14 cellular contexts compared by ENCODE assay signal in genomic region chr11:61218306-61218705, GRCh38. TPM values are rescaled to one million over a fixed set of nuclear protein-coding genes. Genes with fewer than 3 reads are reported as not detected.
"Had no signal": no experiment of that assay in that cellular context is flagged by ENCODE, and none has a peak within 500 bp of the region (broad histone marks: within the 10 kb centered on the region; RNA-seq: fewer than 3 reads in every experiment).

No MANE protein-coding gene starts in this region.

RNA-seq across cellular contexts. Expression of gene PGA4, which starts 3.8 kb away (rescaled TPM):
- total RNA-seq: activated B cell treated with CpG ODN at 0.5 μM for 24 hours; activated CD4-positive, alpha-beta memory T cell treated with anti-CD3 and anti-CD28 coated beads for 36 hours; activated CD4-positive, alpha-beta memory T cell treated with anti-CD3 and anti-CD28 coated beads, Interleukin-2, amount 10 ng/mL, durations not matched to agents 7 days and 5 days; activated CD4-positive, alpha-beta T cell treated with anti-CD3 and anti-CD28 coated beads, Interleukin-2, amount 10 ng/mL, durations not matched to agents 24 days and 14 days; activated CD4-positive, alpha-beta T cell treated with anti-CD3 and anti-CD28 coated beads, Interleukin-2, amount 10 ng/mL, durations not matched to agents 7 days and 5 days; activated CD8-positive, alpha-beta memory T cell treated with anti-CD3 and anti-CD28 coated beads for 36 hours; activated CD8-positive, alpha-beta memory T cell treated with anti-CD3 and anti-CD28 coated beads, Interleukin-2, amount 10 ng/mL, durations not matched to agents 7 days and 5 days; activated CD8-positive, alpha-beta T cell treated with anti-CD3 and anti-CD28 coated beads for 36 hours; activated CD8-positive, alpha-beta T cell treated with anti-CD3 and anti-CD28 coated beads, Interleukin-2, amount 10 ng/mL, durations not matched to agents 7 days and 5 days; T-cell; T-helper 1 cell treated with Interleukin-12 subunit alpha and Interleukin-12 subunit beta and Interleukin-4 antibody, amounts not matched to agents 30 ng/mL and 1 ng/mL, for 36 hours; T-helper 17 cell; T-helper 2 cell treated with Interferon-gamma antibody and Interleukin-4, amounts not matched to agents 100 ng/mL and 5 ng/mL, for 36 hours; WTC11 had no signal

RNA-seq across cellular contexts. Expression of gene PGA3, which starts 15.0 kb away (rescaled TPM):
- total RNA-seq: activated B cell treated with CpG ODN at 0.5 μM for 24 hours; activated CD4-positive, alpha-beta memory T cell treated with anti-CD3 and anti-CD28 coated beads for 36 hours; activated CD4-positive, alpha-beta memory T cell treated with anti-CD3 and anti-CD28 coated beads, Interleukin-2, amount 10 ng/mL, durations not matched to agents 7 days and 5 days; activated CD4-positive, alpha-beta T cell treated with anti-CD3 and anti-CD28 coated beads, Interleukin-2, amount 10 ng/mL, durations not matched to agents 24 days and 14 days; activated CD4-positive, alpha-beta T cell treated with anti-CD3 and anti-CD28 coated beads, Interleukin-2, amount 10 ng/mL, durations not matched to agents 7 days and 5 days; activated CD8-positive, alpha-beta memory T cell treated with anti-CD3 and anti-CD28 coated beads for 36 hours; activated CD8-positive, alpha-beta memory T cell treated with anti-CD3 and anti-CD28 coated beads, Interleukin-2, amount 10 ng/mL, durations not matched to agents 7 days and 5 days; activated CD8-positive, alpha-beta T cell treated with anti-CD3 and anti-CD28 coated beads for 36 hours; activated CD8-positive, alpha-beta T cell treated with anti-CD3 and anti-CD28 coated beads, Interleukin-2, amount 10 ng/mL, durations not matched to agents 7 days and 5 days; T-cell; T-helper 1 cell treated with Interleukin-12 subunit alpha and Interleukin-12 subunit beta and Interleukin-4 antibody, amounts not matched to agents 30 ng/mL and 1 ng/mL, for 36 hours; T-helper 17 cell; T-helper 2 cell treated with Interferon-gamma antibody and Interleukin-4, amounts not matched to agents 100 ng/mL and 5 ng/mL, for 36 hours had no signal

RNA-seq across cellular contexts. Expression of gene PGA5, which starts 22.7 kb away (rescaled TPM):
- total RNA-seq: activated B cell treated with CpG ODN at 0.5 μM for 24 hours; activated CD4-positive, alpha-beta memory T cell treated with anti-CD3 and anti-CD28 coated beads for 36 hours; activated CD4-positive, alpha-beta memory T cell treated with anti-CD3 and anti-CD28 coated beads, Interleukin-2, amount 10 ng/mL, durations not matched to agents 7 days and 5 days; activated CD4-positive, alpha-beta T cell treated with anti-CD3 and anti-CD28 coated beads, Interleukin-2, amount 10 ng/mL, durations not matched to agents 24 days and 14 days; activated CD4-positive, alpha-beta T cell treated with anti-CD3 and anti-CD28 coated beads, Interleukin-2, amount 10 ng/mL, durations not matched to agents 7 days and 5 days; activated CD8-positive, alpha-beta memory T cell treated with anti-CD3 and anti-CD28 coated beads for 36 hours; activated CD8-positive, alpha-beta memory T cell treated with anti-CD3 and anti-CD28 coated beads, Interleukin-2, amount 10 ng/mL, durations not matched to agents 7 days and 5 days; activated CD8-positive, alpha-beta T cell treated with anti-CD3 and anti-CD28 coated beads for 36 hours; activated CD8-positive, alpha-beta T cell treated with anti-CD3 and anti-CD28 coated beads, Interleukin-2, amount 10 ng/mL, durations not matched to agents 7 days and 5 days; T-cell; T-helper 1 cell treated with Interleukin-12 subunit alpha and Interleukin-12 subunit beta and Interleukin-4 antibody, amounts not matched to agents 30 ng/mL and 1 ng/mL, for 36 hours; T-helper 17 cell; T-helper 2 cell treated with Interferon-gamma antibody and Interleukin-4, amounts not matched to agents 100 ng/mL and 5 ng/mL, for 36 hours had no signal
